Comparison of ENCODE assay signal across 8 cellular contexts in genomic region chr1:115275216-115275615, GRCh38.
DNase-seq lines count a peak whose midpoint lies in the region; ATAC-seq, FAIRE-seq and TF ChIP-seq lines count a peak whose summit lies in the region.

No MANE protein-coding gene starts in this region.

- H3K79me2 ChIP-seq in Loucy (ENCODE audit: insufficient read depth, low read length), result no peaks in the 10 kb centered on the region
- H3K79me2 ChIP-seq in K562 (ENCODE audit: control insufficient read depth, insufficient read depth, low read length), result no peaks in the 10 kb centered on the region
- H3K79me2 ChIP-seq in osteoblast (ENCODE audit: insufficient read depth, low read length), result no peaks in the 10 kb centered on the region

- H3K9me3 ChIP-seq in Loucy (ENCODE audit: insufficient read depth, low read depth, low read length), result no peaks in the 10 kb centered on the region
- H3K9me3 ChIP-seq in K562 (replicated peaks; ENCODE audit: control insufficient read depth, insufficient read depth, low read depth, low read length), result no peaks in the 10 kb centered on the region
- peaks cover 3% of the 10 kb centered on the region for H3K9me3 ChIP-seq in osteoblast (ENCODE audit: low read depth, low read length)

- DNase-seq in NCI-H2196 (lab: John Stamatoyannopoulos, UW; ENCODE audit: unreplicated experiment), result peak; percentile 4
- no peak for DNase-seq in NCI-H2196 treated with DMSO at 0.1 percent for 48 hours (lab: John Stamatoyannopoulos, UW; ENCODE audit: unreplicated experiment)
- peak; percentile 30 to 58 (median 54) for DNase-seq in K562 (ENCODE audit: extremely low read depth in 1 of 4, low spot score in 3 of 4)
- no peak for DNase-seq in osteoblast (ENCODE audit: insufficient read length, low spot score, missing footprints)
- no peak for DNase-seq in amniotic stem cell (lab: John Stamatoyannopoulos, UW)
- DNase-seq in frontal cortex (ENCODE audit: low spot score in 2 of 2), result no peak

- H3K27ac ChIP-seq in K562 (ENCODE audit: extremely low read depth, low read depth, low read length), result no peak overlapping the region
- H3K27ac ChIP-seq in osteoblast (ENCODE audit: low read depth, low read length), result no peak overlapping the region

- no peak overlapping the region for H3K9ac ChIP-seq in Loucy (ENCODE audit: low read depth, low read length, poor library complexity, severe bottlenecking)
- no peak overlapping the region for H3K9ac ChIP-seq in K562 (ENCODE audit: insufficient read depth in 1 of 2, low read depth in 2 of 2, low read length in 2 of 2)

- TF ChIP-seq CTCF in Loucy (conservative IDR thresholded peaks at IDR 0.05; ENCODE audit: low read length), result peak; percentile 89
- peak; percentile 45 to 58 (median 58); a peak in 5 of 6 replicates for TF ChIP-seq CTCF in K562 (IDR thresholded peaks at IDR 0.05 in 2 of 3, conservative IDR thresholded peaks at IDR 0.05 in 1 of 3; ENCODE audit: insufficient read depth in 2 of 3, low read depth in 1 of 3, low read length in 3 of 3)
- TF ChIP-seq CTCF in osteoblast (IDR thresholded peaks at IDR 0.05; ENCODE audit: extremely low read depth, low read depth, low read length), result peak; percentile 45

- POLR2A ChIA-PET in K562 (lab: Yijun Ruan, JAX), result interaction anchor here (0.6 to 1.4 kb wide), 3 partner anchors 14 to 226 kb away, joined by 3 read pairs; no protein-coding TSS in a partner anchor

- peak; percentile 59; the same call in 2 of the 3 replicates for ATAC-seq in K562
- no peak for ATAC-seq in HG03045 (IDR thresholded peaks at IDR 0.05; ENCODE audit: unreplicated experiment)

- no peaks in the 10 kb centered on the region for H3K4me1 ChIP-seq in Loucy (ENCODE audit: insufficient read depth, low read length, poor library complexity, severe bottlenecking)
- no peaks in the 10 kb centered on the region for H3K4me1 ChIP-seq in K562 (replicated peaks in 1 of 2; ENCODE audit: control insufficient read depth in 2 of 2, insufficient read depth in 2 of 2, low read length in 2 of 2)
- H3K4me1 ChIP-seq in osteoblast (ENCODE audit: insufficient read depth, low read length), result peaks cover 17% of the 10 kb centered on the region

- CTCF ChIA-PET in K562 (lab: Yijun Ruan, JAX; ENCODE audit: low intra/inter-chr PET ratio), result no interaction called here

- TF ChIP-seq RAD21 in K562 (CRISPR knock-in tag; conservative IDR thresholded peaks at IDR 0.05 in 1 of 2, IDR thresholded peaks at IDR 0.05 in 1 of 2), result peak in 1 of 2 experiments; percentile 39; a peak in 1 of 4 replicates

- H3K4me3 ChIP-seq in Loucy (ENCODE audit: low read length, poor library complexity, severe bottlenecking) (no peak overlapping the region), K562 (no peak overlapping the region), osteoblast (ENCODE audit: insufficient read depth, low read length) (no peak overlapping the region)

- FAIRE-seq in K562 (lab: Jason Lieb, UNC), result no peak
- no peak for FAIRE-seq in frontal cortex (lab: Jason Lieb, UNC)

- no peak for TF ChIP-seq EP300 in K562 (IDR thresholded peaks at IDR 0.05; ENCODE audit: low read length)

- H3K36me3 ChIP-seq in Loucy (ENCODE audit: insufficient read depth, low read length) (no peaks in the 10 kb centered on the region), K562 (ENCODE audit: control insufficient read depth, insufficient read depth, low read length) (no peaks in the 10 kb centered on the region), osteoblast (ENCODE audit: insufficient read depth, low read length) (no peaks in the 10 kb centered on the region)

- H3K4me2 ChIP-seq in Loucy (ENCODE audit: low read depth, low read length, poor library complexity, severe bottlenecking), result no peak overlapping the region
- H3K4me2 ChIP-seq in K562 (ENCODE audit: insufficient read depth, low read length), result no peak overlapping the region
- H3K4me2 ChIP-seq in osteoblast (ENCODE audit: insufficient read depth, low read length), result no peak overlapping the region

- no peaks in the 10 kb centered on the region for H3K27me3 ChIP-seq in Loucy (ENCODE audit: insufficient read depth, low read length, poor library complexity, severe bottlenecking)
- H3K27me3 ChIP-seq in K562 (ENCODE audit: control insufficient read depth in 2 of 2, insufficient read depth in 2 of 2, low read length in 2 of 2), result no peaks in the 10 kb centered on the region
- no peaks in the 10 kb centered on the region for H3K27me3 ChIP-seq in osteoblast (ENCODE audit: insufficient read depth, low read length)

- BruUV-seq in K562 (replicated peaks; lab: Mats Ljungman, UMichigan), result no TSS peak

- no peaks in the 10 kb centered on the region for H3K9me1 ChIP-seq in K562 (ENCODE audit: control insufficient read depth, insufficient read depth, low read length)

- H2AFZ ChIP-seq in Loucy (ENCODE audit: low read length) (no peak overlapping the region), K562 (ENCODE audit: low read depth, low read length) (no peak overlapping the region), osteoblast (ENCODE audit: low read length) (no peak overlapping the region)

- intact Hi-C loops in K562 (cut with micrococcal nuclease), result loop anchor here (5.0 to 10.0 kb wide), 2 partner anchors 190 to 322 kb away; no protein-coding TSS in a partner anchor

- H3K9me2 ChIP-seq in Loucy (replicated peaks; ENCODE audit: low read depth, low read length), result no peaks in the 10 kb centered on the region

- no peak for TF ChIP-seq POLR2A in K562 (conservative IDR thresholded peaks at IDR 0.05)

- H4K20me1 ChIP-seq in Loucy (ENCODE audit: insufficient read depth, low read length, poor library complexity, severe bottlenecking) (no peaks in the 10 kb centered on the region), K562 (replicated peaks; ENCODE audit: control insufficient read depth, insufficient read depth, low read length) (no peaks in the 10 kb centered on the region), osteoblast (ENCODE audit: insufficient read depth, low read length) (no peaks in the 10 kb centered on the region)

- no peaks in the 10 kb centered on the region for H3F3A ChIP-seq in Loucy (ENCODE audit: low read depth)

- in situ Hi-C loops in K562 (cut with MboI), result no loop called here

TF ChIP-seq in K562, 482 proteins besides CTCF, POLR2A, EP300 and RAD21:
- TF ChIP-seq KLF13 (tag; IDR thresholded peaks at IDR 0.05; ENCODE audit: borderline replicate concordance, low read depth) (no peak), EGR1 (conservative IDR thresholded peaks at IDR 0.05) (no peak), PHB (CRISPR knock-in tag; IDR thresholded peaks at IDR 0.05) (no peak), ZNF354B (CRISPR knock-in tag; IDR thresholded peaks at IDR 0.05) (no peak), EZH2 (IDR thresholded peaks at IDR 0.05; ENCODE audit: borderline replicate concordance, low read depth, low read length) (no peak), BHLHE40 (IDR thresholded peaks at IDR 0.05; ENCODE audit: low read length) (no peak), GABPA (tag; conservative IDR thresholded peaks at IDR 0.05; ENCODE audit: low read depth) (no peak), HMG20A (CRISPR knock-in tag; conservative IDR thresholded peaks at IDR 0.05) (no peak), FOS (IDR thresholded peaks at IDR 0.05; ENCODE audit: extremely low read depth, insufficient read length) (no peak), HOXB6 (CRISPR knock-in tag; IDR thresholded peaks at IDR 0.05; ENCODE audit: borderline replicate concordance) (no peak)
- TF ChIP-seq, protein P1, sequence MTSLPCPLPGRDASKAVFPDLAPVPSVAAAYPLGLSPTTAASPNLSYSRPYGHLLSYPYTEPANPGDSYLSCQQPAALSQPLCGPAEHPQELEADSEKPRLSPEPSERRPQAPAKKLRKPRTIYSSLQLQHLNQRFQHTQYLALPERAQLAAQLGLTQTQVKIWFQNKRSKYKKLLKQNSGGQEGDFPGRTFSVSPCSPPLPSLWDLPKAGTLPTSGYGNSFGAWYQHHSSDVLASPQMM (CRISPR knock-in tag; IDR thresholded peaks at IDR 0.05), result no peak
- TF ChIP-seq, protein P2, sequence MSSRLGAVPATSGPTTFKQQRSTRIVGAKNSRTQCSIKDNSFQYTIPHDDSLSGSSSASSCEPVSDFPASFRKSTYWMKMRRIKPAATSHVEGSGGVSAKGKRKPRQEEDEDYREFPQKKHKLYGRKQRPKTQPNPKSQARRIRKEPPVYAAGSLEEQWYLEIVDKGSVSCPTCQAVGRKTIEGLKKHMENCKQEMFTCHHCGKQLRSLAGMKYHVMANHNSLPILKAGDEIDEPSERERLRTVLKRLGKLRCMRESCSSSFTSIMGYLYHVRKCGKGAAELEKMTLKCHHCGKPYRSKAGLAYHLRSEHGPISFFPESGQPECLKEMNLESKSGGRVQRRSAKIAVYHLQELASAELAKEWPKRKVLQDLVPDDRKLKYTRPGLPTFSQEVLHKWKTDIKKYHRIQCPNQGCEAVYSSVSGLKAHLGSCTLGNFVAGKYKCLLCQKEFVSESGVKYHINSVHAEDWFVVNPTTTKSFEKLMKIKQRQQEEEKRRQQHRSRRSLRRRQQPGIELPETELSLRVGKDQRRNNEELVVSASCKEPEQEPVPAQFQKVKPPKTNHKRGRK (tag; IDR thresholded peaks at IDR 0.05), result no peak
- TF ChIP-seq, protein P3, sequence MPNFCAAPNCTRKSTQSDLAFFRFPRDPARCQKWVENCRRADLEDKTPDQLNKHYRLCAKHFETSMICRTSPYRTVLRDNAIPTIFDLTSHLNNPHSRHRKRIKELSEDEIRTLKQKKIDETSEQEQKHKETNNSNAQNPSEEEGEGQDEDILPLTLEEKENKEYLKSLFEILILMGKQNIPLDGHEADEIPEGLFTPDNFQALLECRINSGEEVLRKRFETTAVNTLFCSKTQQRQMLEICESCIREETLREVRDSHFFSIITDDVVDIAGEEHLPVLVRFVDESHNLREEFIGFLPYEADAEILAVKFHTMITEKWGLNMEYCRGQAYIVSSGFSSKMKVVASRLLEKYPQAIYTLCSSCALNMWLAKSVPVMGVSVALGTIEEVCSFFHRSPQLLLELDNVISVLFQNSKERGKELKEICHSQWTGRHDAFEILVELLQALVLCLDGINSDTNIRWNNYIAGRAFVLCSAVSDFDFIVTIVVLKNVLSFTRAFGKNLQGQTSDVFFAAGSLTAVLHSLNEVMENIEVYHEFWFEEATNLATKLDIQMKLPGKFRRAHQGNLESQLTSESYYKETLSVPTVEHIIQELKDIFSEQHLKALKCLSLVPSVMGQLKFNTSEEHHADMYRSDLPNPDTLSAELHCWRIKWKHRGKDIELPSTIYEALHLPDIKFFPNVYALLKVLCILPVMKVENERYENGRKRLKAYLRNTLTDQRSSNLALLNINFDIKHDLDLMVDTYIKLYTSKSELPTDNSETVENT (CRISPR knock-in tag; IDR thresholded peaks at IDR 0.05), result no peak

Comparison
In these comparisons a context has a peak if more than half of its experiments do, and no peak if none do; other contexts are left out.
1. DNase-seq: peak in NCI-H2196 (single experiment) and K562 (4 of 4); none in NCI-H2196 treated with DMSO at 0.1 percent for 48 hours (single experiment), osteoblast (single experiment), amniotic stem cell (single experiment) and frontal cortex (0 of 2).
2. Peak in every context shown above with its lines, with median percentiles within 50 percentile points of each other: CTCF ChIP-seq.